In the genomic region with DNA sequence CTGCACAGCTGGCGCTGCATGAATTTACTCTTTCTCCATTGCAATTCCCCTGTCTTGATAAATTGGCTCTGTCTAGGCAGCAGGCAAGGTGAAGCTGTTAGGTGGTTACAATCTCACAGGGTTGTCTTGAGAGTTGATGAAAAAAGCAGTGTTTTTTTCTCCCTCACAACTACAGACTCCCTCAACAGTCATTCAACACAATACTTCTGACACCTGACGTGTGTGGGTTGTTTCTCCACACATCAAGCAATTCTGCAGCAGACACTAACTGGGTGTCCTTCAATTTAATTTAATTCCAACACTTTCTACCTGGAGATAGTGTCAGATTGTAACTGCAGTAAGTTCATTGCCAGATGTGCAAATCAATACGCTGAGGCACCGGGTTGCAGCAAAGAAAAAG, we compare ENCODE assay signal across 37 cellular contexts. TPM values are rescaled to one million over a fixed set of nuclear protein-coding genes. Genes with fewer than 3 reads are reported as not detected.
"Had no signal": no experiment of that assay in that cellular context is flagged by ENCODE, and none has a peak within 500 bp of the region (broad histone marks: within the 10 kb centered on the region; RNA-seq: fewer than 3 reads in every experiment).

No MANE protein-coding gene starts in this region.

- H3K4me3 ChIP-seq: MG63 had no signal

- H3K27me3 ChIP-seq: MG63 had no signal

- H3K36me3 ChIP-seq: MG63 had no signal

- DNase-seq: Karpas-422, Kasumi-1, MG63, MM.1S, MV-4-11, NCI-H1048, NCI-H1092, NCI-H1092 treated with DMSO at 0.1 percent for 48 hours, NCI-H1105, NCI-H1105 treated with DMSO at 0.1 percent for 48 hours, NCI-H1417, NCI-H1417 treated with DMSO at 0.1 percent for 48 hours, NCI-H1436, NCI-H1436 treated with DMSO at 0.1 percent for 48 hours, NCI-H146, NCI-H1694, NCI-H1694 treated with DMSO at 0.1 percent for 48 hours, NCI-H187, NCI-H187 treated with DMSO at 0.1 percent for 48 hours, NCI-H1930, NCI-H2029, NCI-H2029 treated with DMSO at 0.1 percent for 48 hours, NCI-H2081, NCI-H2081 treated with DMSO at 0.1 percent for 48 hours, NCI-H2107, NCI-H2171, NCI-H2171 treated with DMSO at 0.1 percent for 48 hours, NCI-H2227 treated with DMSO at 0.1 percent for 48 hours, NCI-H226, NCI-H345, NCI-H446, NCI-H446 treated with DMSO at 0.1 percent for 48 hours, NCI-H510A, NCI-H510A treated with DMSO at 0.1 percent for 48 hours had no signal

RNA-seq across cellular contexts. Expression of a gene that starts 51.8 kb away (rescaled TPM):
- total RNA-seq: LHCN-M2, M059J, MCF 10A had no signal
